In genomic region chr17:75785016-75785769, GRCh38 we compare ENCODE assay signal across 8 cellular contexts. TPM values are rescaled to one million over a fixed set of nuclear protein-coding genes. Genes with fewer than 3 reads are reported as not detected.
DNase-seq lines count a peak whose midpoint lies in the region; ATAC-seq and TF ChIP-seq lines count a peak whose summit lies in the region.

No MANE protein-coding gene starts in this region.

- peak overlapping the region; percentile 98 for H3K9ac ChIP-seq in HUES64 (ENCODE audit: low read depth, low read length)

- H3K9me3 ChIP-seq in HUES64 (ENCODE audit: insufficient read depth, low read depth, low read length) (no peaks in the 10 kb centered on the region), testis (no peaks in the 10 kb centered on the region)

- peaks cover 23% of the 10 kb centered on the region for H3K4me1 ChIP-seq in HUES64 (ENCODE audit: insufficient read depth, low read length)
- H3K4me1 ChIP-seq in testis, result peaks cover 26% of the 10 kb centered on the region

- TF ChIP-seq CTCF in testis (IDR thresholded peaks at IDR 0.05), result peak in 1 of 3 experiments; percentile 6

- peak; percentile 58 for ATAC-seq in GM21423 (IDR thresholded peaks at IDR 0.05; ENCODE audit: unreplicated experiment)

- H3K4me3 ChIP-seq in HUES64 (ENCODE audit: low read length) (peak overlapping the region; percentile 72), testis (peak overlapping the region; percentile 74)

- intact Hi-C loops in testis (cut with DNase I; ENCODE audit: low total_unique reads), result no loop called here

- H3K27ac ChIP-seq in HUES64 (ENCODE audit: low read depth, low read length) (peak overlapping the region; percentile 98), testis (peak overlapping the region; percentile 100)

- H3K36me3 ChIP-seq in HUES64 (ENCODE audit: insufficient read depth, low read length), result no peaks in the 10 kb centered on the region
- H3K36me3 ChIP-seq in testis (ENCODE audit: low read depth, missing control alignments), result no peaks in the 10 kb centered on the region

- WGBS in HUES64, result 6% methylated on average over 40 of the region's 42 CpGs
- 2 to 3% methylated on average over 20 to 42 of the region's 42 CpGs for WGBS in testis, 2 donors

- DNase-seq in DMS114 treated with DMSO at 0.1 percent for 48 hours (lab: John Stamatoyannopoulos, UW; ENCODE audit: unreplicated experiment) (peak; percentile 74), germinal center (ENCODE audit: low spot score) (peak; percentile 86), nucleus accumbens (lab: John Stamatoyannopoulos, UW) (peak in 52 of 56 donors; percentile 63 to 99 (median 94)), testis (peak; percentile 84)
- peak in 3 of 4 experiments; percentile 32 to 99 (median 51) for DNase-seq in activated naive CD4-positive, alpha-beta T cell (lab: John Stamatoyannopoulos, UW)

- H3K27me3 ChIP-seq in HUES64 (ENCODE audit: insufficient read depth, low read length) (no peaks in the 10 kb centered on the region), testis (no peaks in the 10 kb centered on the region)

- no peak for TF ChIP-seq POLR2A in testis (IDR thresholded peaks at IDR 0.05)

TF ChIP-seq in PFSK-1, 5 proteins besides CTCF, POLR2A, EP300 and RAD21:
- TF ChIP-seq, protein P1, sequence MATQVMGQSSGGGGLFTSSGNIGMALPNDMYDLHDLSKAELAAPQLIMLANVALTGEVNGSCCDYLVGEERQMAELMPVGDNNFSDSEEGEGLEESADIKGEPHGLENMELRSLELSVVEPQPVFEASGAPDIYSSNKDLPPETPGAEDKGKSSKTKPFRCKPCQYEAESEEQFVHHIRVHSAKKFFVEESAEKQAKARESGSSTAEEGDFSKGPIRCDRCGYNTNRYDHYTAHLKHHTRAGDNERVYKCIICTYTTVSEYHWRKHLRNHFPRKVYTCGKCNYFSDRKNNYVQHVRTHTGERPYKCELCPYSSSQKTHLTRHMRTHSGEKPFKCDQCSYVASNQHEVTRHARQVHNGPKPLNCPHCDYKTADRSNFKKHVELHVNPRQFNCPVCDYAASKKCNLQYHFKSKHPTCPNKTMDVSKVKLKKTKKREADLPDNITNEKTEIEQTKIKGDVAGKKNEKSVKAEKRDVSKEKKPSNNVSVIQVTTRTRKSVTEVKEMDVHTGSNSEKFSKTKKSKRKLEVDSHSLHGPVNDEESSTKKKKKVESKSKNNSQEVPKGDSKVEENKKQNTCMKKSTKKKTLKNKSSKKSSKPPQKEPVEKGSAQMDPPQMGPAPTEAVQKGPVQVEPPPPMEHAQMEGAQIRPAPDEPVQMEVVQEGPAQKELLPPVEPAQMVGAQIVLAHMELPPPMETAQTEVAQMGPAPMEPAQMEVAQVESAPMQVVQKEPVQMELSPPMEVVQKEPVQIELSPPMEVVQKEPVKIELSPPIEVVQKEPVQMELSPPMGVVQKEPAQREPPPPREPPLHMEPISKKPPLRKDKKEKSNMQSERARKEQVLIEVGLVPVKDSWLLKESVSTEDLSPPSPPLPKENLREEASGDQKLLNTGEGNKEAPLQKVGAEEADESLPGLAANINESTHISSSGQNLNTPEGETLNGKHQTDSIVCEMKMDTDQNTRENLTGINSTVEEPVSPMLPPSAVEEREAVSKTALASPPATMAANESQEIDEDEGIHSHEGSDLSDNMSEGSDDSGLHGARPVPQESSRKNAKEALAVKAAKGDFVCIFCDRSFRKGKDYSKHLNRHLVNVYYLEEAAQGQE (IDR thresholded peaks at IDR 0.05; ENCODE audit: insufficient read depth in 1 of 2, low read depth in 2 of 2, low read length in 2 of 2), result peak in 1 of 2 experiments; percentile 76; a peak in 3 of 4 replicates
- TF ChIP-seq FOXP2 (optimal IDR thresholded peaks at IDR 0.05; ENCODE audit: borderline replicate concordance, extremely low read depth, extremely low read length, insufficient read depth), result peak; percentile 84
- TF ChIP-seq SIN3A (IDR thresholded peaks at IDR 0.05; ENCODE audit: borderline replicate concordance, insufficient read depth, low read length), result no peak
- peak; percentile 94 for TF ChIP-seq POLR2AphosphoS5 (IDR thresholded peaks at IDR 0.05; ENCODE audit: low read depth, low read length)
- TF ChIP-seq TAF1 (IDR thresholded peaks at IDR 0.05; ENCODE audit: borderline replicate concordance, insufficient read depth, low read length), result peak; percentile 92; the same call in 1 of the 2 replicates

RNA-seq across cellular contexts. Expression of gene UNK, which starts 0.6 kb away (rescaled TPM):
- polyA plus RNA-seq in HUES64 (2013, experiment 1 of 2), result 28.9 TPM
- 35.5 TPM for polyA plus RNA-seq in HUES64 (2013, experiment 2 of 2)
- polyA plus RNA-seq in PFSK-1 (2012; ENCODE audit: insufficient read length, low read depth), result 33.0 TPM
- total RNA-seq in testis, result 10 to 100 TPM; 57.2 to 76.0 TPM
- 66.7 TPM for polyA plus RNA-seq in testis (ENCODE audit: insufficient read depth, low read depth, low replicate concordance)

RNA-seq across cellular contexts. Expression of gene GALK1, which starts 20.2 kb away (rescaled TPM):
- 13.6 TPM for polyA plus RNA-seq in HUES64 (2013, experiment 1 of 2)
- 19.8 TPM for polyA plus RNA-seq in HUES64 (2013, experiment 2 of 2)
- polyA plus RNA-seq in PFSK-1 (2012; ENCODE audit: insufficient read length, low read depth), result 233 TPM
- 10 to 100 TPM; 31.9 to 50.7 TPM for total RNA-seq in testis
- polyA plus RNA-seq in testis (ENCODE audit: insufficient read depth, low read depth, low replicate concordance), result 32.1 TPM

RNA-seq across cellular contexts. Expression of gene UNC13D, which starts 59.0 kb away (rescaled TPM):
- 3.7 TPM for polyA plus RNA-seq in HUES64 (2013, experiment 1 of 2)
- 4.8 TPM for polyA plus RNA-seq in HUES64 (2013, experiment 2 of 2)
- polyA plus RNA-seq in PFSK-1 (2012; ENCODE audit: insufficient read length, low read depth), result 73.1 TPM
- total RNA-seq in testis, result 10 to 100 TPM; 15.0 to 20.4 TPM
- 10.2 TPM for polyA plus RNA-seq in testis (ENCODE audit: insufficient read depth, low read depth, low replicate concordance)

Comparison
In these comparisons a context has a peak if more than half of its experiments do, and no peak if none do; other contexts are left out.
1. Peak in every context shown above with its lines: DNase-seq, ATAC-seq, H3K4me3 ChIP-seq and H3K27ac ChIP-seq.